In genomic region chr5:134590992-134591659, GRCh38 we compare ENCODE assay signal across 9 cellular contexts. TPM values are rescaled to one million over a fixed set of nuclear protein-coding genes. Genes with fewer than 3 reads are reported as not detected.
DNase-seq lines count a peak whose midpoint lies in the region; ATAC-seq, FAIRE-seq and TF ChIP-seq lines count a peak whose summit lies in the region.
"Had no signal": no experiment of that assay in that cellular context is flagged by ENCODE, and none has a peak within 500 bp of the region (broad histone marks: within the 10 kb centered on the region; RNA-seq: fewer than 3 reads in every experiment).

No MANE protein-coding gene starts in this region.

- no peak overlapping the region for H3K4me2 ChIP-seq in OCI-LY7 (ENCODE audit: low read length)
- peak overlapping the region in 1 of 2 experiments; percentile 45; a peak in 1 of 4 replicates for H3K4me2 ChIP-seq in H1 (ENCODE audit: insufficient read depth in 1 of 2, low read depth in 2 of 2, low read length in 2 of 2)

- peak overlapping the region; percentile 64; the same call in 1 of the 2 replicates for H2BK12ac ChIP-seq in H1 (ENCODE audit: low read depth, low read length)

- POLR2A ChIA-PET in OCI-LY7 (lab: Charles Lee) = interaction anchor here (0.6 to 1.1 kb wide), 3 partner anchors 33 to 72 kb away, joined by 4 to 6 read pairs (median 6); no protein-coding TSS in a partner anchor
- POLR2A ChIA-PET in H1 (lab: Charles Lee; ENCODE audit: partially characterized antibody) = interaction anchor here (0.9 to 1.7 kb wide), 5 partner anchors 16 to 366 kb away, joined by 3 to 6 read pairs (median 4); partner anchors contain the start of genes CAMLG and PPP2CA

- H3K9me2 ChIP-seq in OCI-LY7 (ENCODE audit: insufficient read depth, low read length) = no peaks in the 10 kb centered on the region

- peak overlapping the region; percentile 61 for H4K91ac ChIP-seq in H1 (replicated peaks; ENCODE audit: insufficient read length, low read length)

- no peak overlapping the region; the same call in 1 of the 2 replicates for H2BK15ac ChIP-seq in H1 (ENCODE audit: low read length)

- peak overlapping the region; percentile 1; the same call in 1 of the 2 replicates for H2BK5ac ChIP-seq in H1 (ENCODE audit: low read depth, low read length)

- H3K9ac ChIP-seq in H1 (replicated peaks in 1 of 4; ENCODE audit: extremely low read depth in 1 of 4, low read depth in 3 of 4, low read length in 3 of 4) = no peak overlapping the region

- no peak overlapping the region for H3K4ac ChIP-seq in H1 (replicated peaks; ENCODE audit: insufficient read length, low read depth, low read length)

- H2BK20ac ChIP-seq in H1 (ENCODE audit: low read length) = peak overlapping the region; percentile 44; the same call in 1 of the 2 replicates

- no peak overlapping the region for H3K56ac ChIP-seq in H1 (replicated peaks; ENCODE audit: insufficient read length, low read depth, low read length)

- TF ChIP-seq CTCF in OCI-LY7 (conservative IDR thresholded peaks at IDR 0.05; ENCODE audit: low read length) (no peak), H1 (IDR thresholded peaks at IDR 0.05; ENCODE audit: control extremely low read depth in 1 of 3, insufficient read depth in 1 of 3, low read depth in 1 of 3, low read length in 3 of 3) (no peak), suprapubic skin (IDR thresholded peaks at IDR 0.05) (no peak)

- BruUV-seq in OCI-LY7 (replicated peaks; lab: Mats Ljungman, UMichigan) = no TSS peak

- 78% methylated on average over 5 of the region's 5 CpGs; no CpG with 5 or more reads in 1 of the 2 experiments for WGBS in H1 (ENCODE audit: extremely low coverage in 1 of 2, insufficient coverage in 1 of 2, insufficient read length in 1 of 2, insufficient replicate concordance in 2 of 2, low coverage in 1 of 2, low lambda C conversion rate in 2 of 2, missing lambda C conversion rate in 1 of 2), 2 experiments
- 75% methylated on average over 5 of the region's 5 CpGs for WGBS in suprapubic skin

- TF ChIP-seq POLR2A in GM12891 (IDR thresholded peaks at IDR 0.05; ENCODE audit: low read depth, low read length) (no peak), H1 (IDR thresholded peaks at IDR 0.05; ENCODE audit: control extremely low read depth in 1 of 2, low read depth in 2 of 2, low read length in 2 of 2) (no peak), suprapubic skin (IDR thresholded peaks at IDR 0.05) (no peak)

- H2AFZ ChIP-seq in OCI-LY7 (ENCODE audit: low read length) = peak overlapping the region; percentile 71; the same call in 1 of the 2 replicates
- H2AFZ ChIP-seq in H1 (ENCODE audit: low read length) = no peak overlapping the region

- H3K23ac ChIP-seq in H1 (ENCODE audit: insufficient read length) = no peak overlapping the region

- H3K23me2 ChIP-seq in H1 (ENCODE audit: low read depth, low read length) = peaks cover 2% of the 10 kb centered on the region

- H4K5ac ChIP-seq in H1 (ENCODE audit: insufficient read length, low read depth, low read length) = no peak overlapping the region

- H2AK5ac ChIP-seq in H1 (ENCODE audit: low read depth, low read length) = no peak overlapping the region

- no peaks in the 10 kb centered on the region for H3K79me2 ChIP-seq in OCI-LY7 (ENCODE audit: insufficient read depth, low read depth, low read length)
- no peaks in the 10 kb centered on the region for H3K79me2 ChIP-seq in H1 (ENCODE audit: control insufficient read depth in 1 of 2, insufficient read depth in 2 of 2, low read length in 2 of 2)

- no peak for DNase-seq in GM12891 (ENCODE audit: insufficient read length, low spot score)
- no peak for DNase-seq in OCI-LY7 (ENCODE audit: low spot score)
- DNase-seq in H1 (ENCODE audit: low read depth in 1 of 2, low spot score in 2 of 2) = no peak
- peak; percentile 77 for DNase-seq in stimulated activated CD4-positive, alpha-beta T cell treated with anti-CD3 and anti-CD28 coated beads, Interleukin-15, amount 100 ng/mL, for 24 hours
- no peak for DNase-seq in suprapubic skin (ENCODE audit: low spot score in 2 of 2)
- no peak for DNase-seq in epidermal melanocyte (ENCODE audit: insufficient read length, low spot score)

- CTCF ChIA-PET in OCI-LY7 (lab: Charles Lee; ENCODE audit: unreplicated experiment) = no interaction called here
- CTCF ChIA-PET in H1 (lab: Charles Lee; ENCODE audit: partially characterized antibody) = interaction anchor here (0.6 to 2.2 kb wide), 8 partner anchors 11 to 451 kb away, joined by 3 to 6 read pairs (median 4); no protein-coding TSS in a partner anchor

- H3K27ac ChIP-seq in OCI-LY7 (ENCODE audit: low read depth, low read length, poor library complexity, severe bottlenecking) = no peak overlapping the region
- H3K27ac ChIP-seq in H1 (ENCODE audit: low read depth, low read length) = no peak overlapping the region
- no peak overlapping the region for H3K27ac ChIP-seq in suprapubic skin

- TF ChIP-seq RAD21 in H1 (IDR thresholded peaks at IDR 0.05 in 1 of 2, conservative IDR thresholded peaks at IDR 0.05 in 1 of 2; ENCODE audit: low read depth in 2 of 2, low read length in 2 of 2) = no peak

- no peaks in the 10 kb centered on the region for H3K27me3 ChIP-seq in H1 (replicated peaks in 1 of 4; ENCODE audit: control insufficient read depth in 3 of 4, extremely low read depth in 1 of 4, insufficient read depth in 3 of 4, low read length in 3 of 4)
- no peaks in the 10 kb centered on the region for H3K27me3 ChIP-seq in suprapubic skin

- no peak overlapping the region for H2BK120ac ChIP-seq in H1 (replicated peaks; ENCODE audit: low read depth, low read length)

- FAIRE-seq in GM12891 (lab: Jason Lieb, UNC) (peak; percentile 65), H1 (lab: Jason Lieb, UNC) (no peak)
- FAIRE-seq: endothelial cell of umbilical vein had no signal

- no peak overlapping the region; the same call in 1 of the 2 replicates for H3K18ac ChIP-seq in H1 (ENCODE audit: extremely low read depth, low read length)

- H4K8ac ChIP-seq in H1 (ENCODE audit: extremely low read depth, insufficient read depth, low read length) = no peak overlapping the region

- H3K9me3 ChIP-seq in OCI-LY7 (ENCODE audit: low read length) (no peaks in the 10 kb centered on the region), H1 (ENCODE audit: insufficient read depth in 2 of 2, low read depth in 1 of 2, low read length in 1 of 2) (no peaks in the 10 kb centered on the region), suprapubic skin (no peaks in the 10 kb centered on the region)

- ATAC-seq in GM21447 (IDR thresholded peaks at IDR 0.05; ENCODE audit: unreplicated experiment) (no peak), GM19395 (IDR thresholded peaks at IDR 0.05; ENCODE audit: unreplicated experiment) (no peak)

- H3K36me3 ChIP-seq in OCI-LY7 (ENCODE audit: insufficient read depth, low read length) (no peaks in the 10 kb centered on the region), H1 (ENCODE audit: control insufficient read depth in 2 of 4, insufficient read depth in 4 of 4, low read length in 3 of 4) (no peaks in the 10 kb centered on the region), suprapubic skin (no peaks in the 10 kb centered on the region)

- H3K4me1 ChIP-seq in OCI-LY7 (ENCODE audit: insufficient read depth, low read length, poor library complexity, severe bottlenecking) (peaks cover 26% of the 10 kb centered on the region), H1 (replicated peaks in 1 of 4; ENCODE audit: control insufficient read depth in 3 of 4, insufficient read depth in 4 of 4, low read length in 3 of 4) (peaks cover 16 to 26% (median 18%) of the 10 kb centered on the region in 4 experiments), suprapubic skin (peaks cover 12% of the 10 kb centered on the region)

- intact Hi-C loops in OCI-LY7 (cut with micrococcal nuclease; ENCODE audit: unreplicated experiment) = no loop called here

- H3K4me3 ChIP-seq in OCI-LY7 (ENCODE audit: low read depth, low read length, poor library complexity, severe bottlenecking) (no peak overlapping the region), H1 (ENCODE audit: extremely low read depth in 1 of 4, insufficient read depth in 2 of 4, low read depth in 3 of 4, low read length in 4 of 4) (no peak overlapping the region), suprapubic skin (no peak overlapping the region)

- TF ChIP-seq EP300 in H1 (IDR thresholded peaks at IDR 0.05; ENCODE audit: borderline replicate concordance in 1 of 2, low read depth in 2 of 2, low read length in 2 of 2) (no peak), suprapubic skin (IDR thresholded peaks at IDR 0.05) (no peak)

- H3K79me1 ChIP-seq in H1 (ENCODE audit: low read depth, low read length) = no peaks in the 10 kb centered on the region; the same call in 1 of the 2 replicates

- H4K20me1 ChIP-seq in OCI-LY7 (ENCODE audit: insufficient read depth, low read length) (no peaks in the 10 kb centered on the region), H1 (replicated peaks in 1 of 2; ENCODE audit: control insufficient read depth in 1 of 2, insufficient read depth in 2 of 2, low read length in 2 of 2) (no peaks in the 10 kb centered on the region)

- no peak overlapping the region for H3K14ac ChIP-seq in H1 (ENCODE audit: insufficient read length)

RNA-seq across cellular contexts. Expression of gene SAR1B, which starts 41.5 kb away (rescaled TPM):
- 22.7 TPM for polyA plus RNA-seq in GM12891 (2012; ENCODE audit: low read depth, missing spikeins)
- 24.0 and 28.6 TPM in 2 replicates for total RNA-seq in OCI-LY7 (2014; rRNA removed; shearing (Covaris generic))
- total RNA-seq in OCI-LY7 (2022) = 39.7 and 42.9 TPM in 2 replicates
- 36.3 and 37.5 TPM in 2 replicates for total RNA-seq in H1 (2021; fragmentation: NEBNext Ultra II Directional; extraction: Animal tissue kit (Norgen Biotek cat#: 25700))
- 7.1 and 9.1 TPM in 2 replicates for polyA plus RNA-seq in H1 (2011; rRNA removed)
- 17.6 TPM for polyA plus RNA-seq in H1 (2011; cell fraction: cytosol; rRNA removed)
- polyA plus RNA-seq in H1 (2011; cell fraction: nucleus; rRNA removed) = 3.8 TPM
- 25.3 to 33.0 TPM (median 26.8 TPM) in 4 replicates for polyA plus RNA-seq in H1 (2012, experiment 1 of 2)
- 11.2 TPM for polyA plus RNA-seq in H1 (2012, experiment 2 of 2)
- 17.0 TPM for polyA plus RNA-seq in H1 (2013, experiment 1 of 2)
- 19.3 TPM for polyA plus RNA-seq in H1 (2013, experiment 2 of 2)
- 20.4 and 39.0 TPM in 2 replicates for polyA minus RNA-seq in H1 (2011; rRNA and poly(A)+ RNA removed)
- polyA minus RNA-seq in H1 (2011; cell fraction: cytosol; rRNA and poly(A)+ RNA removed) = 10.9 TPM
- polyA minus RNA-seq in H1 (2011; cell fraction: nucleus; rRNA and poly(A)+ RNA removed) = 16.4 TPM
- total RNA-seq in suprapubic skin = 10 to 100 TPM; 30.7 to 41.9 (median 34.9) TPM

RNA-seq across cellular contexts. Expression of gene SEC24A, which starts 57.5 kb away (rescaled TPM):
- 11.5 TPM for polyA plus RNA-seq in GM12891 (2012; ENCODE audit: low read depth, missing spikeins)
- 5.5 and 5.6 TPM in 2 replicates for total RNA-seq in OCI-LY7 (2014; rRNA removed; shearing (Covaris generic))
- 20.4 and 20.5 TPM in 2 replicates for total RNA-seq in OCI-LY7 (2022)
- total RNA-seq in H1 (2021; fragmentation: NEBNext Ultra II Directional; extraction: Animal tissue kit (Norgen Biotek cat#: 25700)) = 31.0 and 33.7 TPM in 2 replicates
- polyA plus RNA-seq in H1 (2011; rRNA removed) = 14.7 and 18.8 TPM in 2 replicates
- polyA plus RNA-seq in H1 (2011; cell fraction: cytosol; rRNA removed) = 14.9 TPM
- 15.7 TPM for polyA plus RNA-seq in H1 (2011; cell fraction: nucleus; rRNA removed)
- 10.8 to 15.6 TPM (median 13.3 TPM) in 4 replicates for polyA plus RNA-seq in H1 (2012, experiment 1 of 2)
- polyA plus RNA-seq in H1 (2012, experiment 2 of 2) = 1.5 TPM
- polyA plus RNA-seq in H1 (2013, experiment 1 of 2) = 17.5 TPM
- 17.6 TPM for polyA plus RNA-seq in H1 (2013, experiment 2 of 2)
- polyA minus RNA-seq in H1 (2011; rRNA and poly(A)+ RNA removed) = 40.7 and 50.8 TPM in 2 replicates
- 17.9 TPM for polyA minus RNA-seq in H1 (2011; cell fraction: cytosol; rRNA and poly(A)+ RNA removed)
- 27.6 TPM for polyA minus RNA-seq in H1 (2011; cell fraction: nucleus; rRNA and poly(A)+ RNA removed)
- 10 to 100 TPM; 12.9 to 14.8 (median 13.8) TPM for total RNA-seq in suprapubic skin
